Comparison of ENCODE assay signal across 19 cellular contexts in genomic region chr10:71421075-71421434, GRCh38. TPM values are rescaled to one million over a fixed set of nuclear protein-coding genes. Genes with fewer than 3 reads are reported as not detected.
DNase-seq lines count a peak whose midpoint lies in the region; ATAC-seq and TF ChIP-seq lines count a peak whose summit lies in the region.
"Had no signal": no experiment of that assay in that cellular context is flagged by ENCODE, and none has a peak within 500 bp of the region (broad histone marks: within the 10 kb centered on the region; RNA-seq: fewer than 3 reads in every experiment).

No MANE protein-coding gene starts in this region.

- no peak overlapping the region for H3K27ac ChIP-seq in osteoblast (ENCODE audit: low read depth, low read length)
- H3K27ac ChIP-seq: GM23248, HL-60 had no signal

- DNase-seq in ecto neural progenitor cell (ENCODE audit: low spot score) = peak; percentile 14
- DNase-seq in iPS-NIHi7 (ENCODE audit: extremely low spot score) = peak; percentile 2
- DNase-seq in osteoblast (ENCODE audit: insufficient read length, low spot score, missing footprints) = peak; percentile 15
- peak; percentile 11 for DNase-seq in stimulated activated CD8-positive, alpha-beta memory T cell treated with anti-CD3 and anti-CD28 coated beads, Interleukin-4, amount 100 ng/mL, for 48 hours
- DNase-seq in COLO829 (ENCODE audit: low spot score) = no peak
- DNase-seq: ACHN; BE2C; C1 segment of cervical spinal cord; CD4-positive, CD25-positive, alpha-beta regulatory T cell; CD8-positive, alpha-beta memory T cell; DMS153; DMS79; GDM1; GM23248 had no signal

- peaks cover 3% of the 10 kb centered on the region for H3K27me3 ChIP-seq in osteoblast (ENCODE audit: insufficient read depth, low read length)
- H3K27me3 ChIP-seq: BE2C had no signal

- no peaks in the 10 kb centered on the region for H3K79me2 ChIP-seq in osteoblast (ENCODE audit: insufficient read depth, low read length)

- no peak overlapping the region for H3K4me3 ChIP-seq in osteoblast (ENCODE audit: insufficient read depth, low read length)
- H3K4me3 ChIP-seq: GM23248, HAP-1 had no signal

- no peak overlapping the region for H2AFZ ChIP-seq in osteoblast (ENCODE audit: low read length)
- H2AFZ ChIP-seq: GM23248 had no signal

- no peaks in the 10 kb centered on the region for H3K9me3 ChIP-seq in osteoblast (ENCODE audit: low read depth, low read length)
- H3K9me3 ChIP-seq: BE2C, HAP-1 had no signal

- H4K20me1 ChIP-seq in osteoblast (ENCODE audit: insufficient read depth, low read length) = peaks cover 3% of the 10 kb centered on the region

- H3K4me1 ChIP-seq in osteoblast (ENCODE audit: insufficient read depth, low read length) = no peaks in the 10 kb centered on the region
- H3K4me1 ChIP-seq: BE2C, Caco-2, HAP-1 had no signal

- ATAC-seq in GM18907 (IDR thresholded peaks at IDR 0.05; ENCODE audit: unreplicated experiment) = no peak
- ATAC-seq in HG02884 (IDR thresholded peaks at IDR 0.05; ENCODE audit: unreplicated experiment) = no peak

- no peak for TF ChIP-seq CTCF in osteoblast (IDR thresholded peaks at IDR 0.05; ENCODE audit: extremely low read depth, low read depth, low read length)

- H3K36me3 ChIP-seq in osteoblast (ENCODE audit: insufficient read depth, low read length) = no peaks in the 10 kb centered on the region
- H3K36me3 ChIP-seq: BE2C, HAP-1 had no signal

- H3K4me2 ChIP-seq in osteoblast (ENCODE audit: insufficient read depth, low read length) = no peak overlapping the region

RNA-seq across cellular contexts. Expression of gene CDH23, which starts 24.3 kb away (rescaled TPM):
- total RNA-seq in osteoblast = under 0.01 and 0.36 TPM in 2 replicates
- total RNA-seq: GM23248 had no signal
